Comparison of ENCODE assay signal across 21 cellular contexts in genomic region chr6:36581716-36582115, GRCh38. TPM values are rescaled to one million over a fixed set of nuclear protein-coding genes. Genes with fewer than 3 reads are reported as not detected.
DNase-seq lines count a peak whose midpoint lies in the region; ATAC-seq, FAIRE-seq and TF ChIP-seq lines count a peak whose summit lies in the region.
"Had no signal": no experiment of that assay in that cellular context is flagged by ENCODE, and none has a peak within 500 bp of the region (broad histone marks: within the 10 kb centered on the region; RNA-seq: fewer than 3 reads in every experiment).

No MANE protein-coding gene starts in this region.

- H2AFZ ChIP-seq in IMR-90 (replicated peaks; ENCODE audit: low read length, poor library complexity) (no peak overlapping the region), astrocyte (ENCODE audit: low read depth, low read length) (no peak overlapping the region), neural progenitor cell (replicated peaks) (no peak overlapping the region)

- H4K8ac ChIP-seq in IMR-90 (ENCODE audit: low read depth in 2 of 2, low read length in 2 of 2): no peak overlapping the region

- H3K27me3 Mint-ChIP-seq in astrocyte (ENCODE audit: low read depth, unreplicated experiment) (no peaks in the 10 kb centered on the region), neural progenitor cell (ENCODE audit: insufficient read depth, low read depth) (peaks cover 14% of the 10 kb centered on the region), nephron progenitor cell (ENCODE audit: low read depth, poor library complexity) (peaks cover 6% of the 10 kb centered on the region)
- H3K27me3 Mint-ChIP-seq: B cell had no signal

- peak overlapping the region; percentile 71 for H3K4ac ChIP-seq in IMR-90 (ENCODE audit: low read depth, low read length)

- no peaks in the 10 kb centered on the region for H3K27me3 ChIP-seq in IMR-90 (ENCODE audit: control insufficient read depth, insufficient read depth, low read length)
- no peaks in the 10 kb centered on the region for H3K27me3 ChIP-seq in astrocyte (ENCODE audit: insufficient read depth, low read length)
- H3K27me3 ChIP-seq in neural progenitor cell: no peaks in the 10 kb centered on the region

- H3K23ac ChIP-seq in IMR-90 (ENCODE audit: low read depth, low read length): no peak overlapping the region; the same call in 1 of the 2 replicates

- 0 out of 3 replicates have a peak overlapping the region, but pooled peaks have one; percentile 2 for H2BK15ac ChIP-seq in IMR-90 (ENCODE audit: low read depth, low read length)

- peaks cover 1% of the 10 kb centered on the region for H3K9me3 Mint-ChIP-seq in astrocyte (ENCODE audit: unreplicated experiment)
- no peaks in the 10 kb centered on the region for H3K9me3 Mint-ChIP-seq in neural progenitor cell
- no peaks in the 10 kb centered on the region for H3K9me3 Mint-ChIP-seq in nephron progenitor cell
- H3K9me3 Mint-ChIP-seq: CD8-positive, alpha-beta T cell had no signal

- H3K4me3 ChIP-seq in IMR-90 (ENCODE audit: insufficient read depth, low read depth, low read length) (no peak overlapping the region), astrocyte (ENCODE audit: insufficient read depth, low read depth, low read length) (no peak overlapping the region), neural progenitor cell (no peak overlapping the region)

- no peak overlapping the region for H3K9ac ChIP-seq in IMR-90 (ENCODE audit: low read depth, low read length)
- H3K9ac ChIP-seq in astrocyte (ENCODE audit: low read length): no peak overlapping the region
- no peak overlapping the region for H3K9ac ChIP-seq in neural progenitor cell

- H3K4me2 ChIP-seq in IMR-90 (ENCODE audit: low read depth, low read length) (no peak overlapping the region), astrocyte (ENCODE audit: low read length) (no peak overlapping the region), neural progenitor cell (no peak overlapping the region)

- no peak overlapping the region for H3K4me3 Mint-ChIP-seq in astrocyte (ENCODE audit: unreplicated experiment)
- no peak overlapping the region for H3K4me3 Mint-ChIP-seq in neural progenitor cell
- no peak overlapping the region for H3K4me3 Mint-ChIP-seq in nephron progenitor cell
- H3K4me3 Mint-ChIP-seq: B cell; CD8-positive, alpha-beta T cell had no signal

- in situ Hi-C loops in IMR-90 (cut with MboI; ENCODE audit: low sequenced_read_pairs): no loop called here

- H3K56ac ChIP-seq in IMR-90 (ENCODE audit: extremely low read depth, insufficient read depth, low read length): no peak overlapping the region

- ATAC-seq in IMR-90 (ENCODE audit: low read depth) (no peak), HG03439 (IDR thresholded peaks at IDR 0.05; ENCODE audit: unreplicated experiment) (no peak)
- ATAC-seq: CD8-positive, alpha-beta T cell; HCT116 had no signal

- no peak overlapping the region for H4K5ac ChIP-seq in IMR-90 (ENCODE audit: low read depth, low read length)

- TF ChIP-seq POLR2A in IMR-90 (IDR thresholded peaks at IDR 0.05; ENCODE audit: low read depth, low read length): no peak

- no peak overlapping the region for H3K18ac ChIP-seq in IMR-90 (ENCODE audit: low read depth, low read length)

- no peaks in the 10 kb centered on the region for H4K20me1 ChIP-seq in IMR-90 (ENCODE audit: insufficient read depth, low read length)
- H4K20me1 ChIP-seq in astrocyte (ENCODE audit: insufficient read depth, low read length): no peaks in the 10 kb centered on the region
- H4K20me1 ChIP-seq in neural progenitor cell (ENCODE audit: low read depth): no peaks in the 10 kb centered on the region

- H3K36me3 ChIP-seq in IMR-90 (ENCODE audit: control insufficient read depth, insufficient read depth, low read length) (no peaks in the 10 kb centered on the region), astrocyte (ENCODE audit: insufficient read depth, low read length) (no peaks in the 10 kb centered on the region), neural progenitor cell (no peaks in the 10 kb centered on the region)

- H3K27ac ChIP-seq in IMR-90 (ENCODE audit: insufficient read depth, low read length) (no peak overlapping the region), astrocyte (ENCODE audit: low read depth, low read length) (no peak overlapping the region), neural progenitor cell (no peak overlapping the region)
- H3K27ac ChIP-seq: C4-2B had no signal

- peaks cover 4 to 17% of the 10 kb centered on the region in 2 experiments; a peak in 3 of 4 replicates for H3K79me1 ChIP-seq in IMR-90 (ENCODE audit: low read depth in 1 of 2, low read length in 2 of 2)

- TF ChIP-seq RAD21 in IMR-90 (IDR thresholded peaks at IDR 0.05; ENCODE audit: low read length): no peak

- no peaks in the 10 kb centered on the region for H3K36me3 Mint-ChIP-seq in astrocyte (ENCODE audit: low read depth, unreplicated experiment)
- no peaks in the 10 kb centered on the region for H3K36me3 Mint-ChIP-seq in neural progenitor cell
- no peaks in the 10 kb centered on the region for H3K36me3 Mint-ChIP-seq in nephron progenitor cell (ENCODE audit: low read depth)
- H3K36me3 Mint-ChIP-seq: CD8-positive, alpha-beta T cell had no signal

- no peak overlapping the region for H3K14ac ChIP-seq in IMR-90 (replicated peaks; ENCODE audit: low read depth, low read length)

- TF ChIP-seq CTCF in IMR-90 (conservative IDR thresholded peaks at IDR 0.05; ENCODE audit: low read depth, low read length) (no peak), astrocyte (IDR thresholded peaks at IDR 0.05; ENCODE audit: insufficient read depth, low read depth, low read length) (no peak), neural progenitor cell (IDR thresholded peaks at IDR 0.05) (no peak), nephron progenitor cell (IDR thresholded peaks at IDR 0.05) (no peak)

- H3K4me1 Mint-ChIP-seq in astrocyte (ENCODE audit: low read depth, unreplicated experiment) (peaks cover 23% of the 10 kb centered on the region), neural progenitor cell (peaks cover 24% of the 10 kb centered on the region), nephron progenitor cell (peaks cover 20% of the 10 kb centered on the region)

- peak overlapping the region; percentile 39 for H2BK120ac ChIP-seq in IMR-90 (ENCODE audit: low read depth, low read length)

- BruUV-seq in IMR-90 (replicated peaks; lab: Mats Ljungman, UMichigan): no TSS peak

- no peak overlapping the region; the same call in 1 of the 2 replicates for H2AK5ac ChIP-seq in IMR-90 (ENCODE audit: low read depth, low read length)

- no CpG with 5 or more reads among the region's 4 CpGs for WGBS in IMR-90 (ENCODE audit: extremely low coverage in 2 of 2, insufficient read length in 1 of 2), 2 experiments

- H3F3A ChIP-seq in neural progenitor cell (ENCODE audit: low read depth): peaks cover 21% of the 10 kb centered on the region

- H3K27ac Mint-ChIP-seq in astrocyte (ENCODE audit: unreplicated experiment) (peak overlapping the region; percentile 66), neural progenitor cell (peak overlapping the region; percentile 60), nephron progenitor cell (no peak overlapping the region)
- H3K27ac Mint-ChIP-seq: B cell; CD8-positive, alpha-beta T cell had no signal

- H2BK20ac ChIP-seq in IMR-90 (ENCODE audit: low read depth, low read length): no peak overlapping the region

- dilution Hi-C loops in IMR-90 (cut with HindIII; ENCODE audit: low sequenced_read_pairs, unreplicated experiment): no loop called here

- H3K9me1 ChIP-seq in IMR-90 (ENCODE audit: insufficient read depth, low read length): peaks cover 8% of the 10 kb centered on the region

- 0 out of 2 replicates have a peak overlapping the region, but pooled peaks have one; percentile 5 for H4K91ac ChIP-seq in IMR-90 (ENCODE audit: insufficient read depth, low read depth, low read length)

- H3K79me2 ChIP-seq in astrocyte (ENCODE audit: insufficient read depth, low read length): no peaks in the 10 kb centered on the region
- no peaks in the 10 kb centered on the region for H3K79me2 ChIP-seq in neural progenitor cell (ENCODE audit: low read depth)

- CTCF ChIA-PET in IMR-90 (lab: Yijun Ruan, JAX): interaction anchor here (0.6 to 0.7 kb wide), 2 partner anchors 132 to 1576 kb away, joined by 4 to 6 read pairs; no protein-coding TSS in a partner anchor

- H3K9me3 ChIP-seq in IMR-90 (ENCODE audit: control insufficient read depth, insufficient read depth, low read length) (no peaks in the 10 kb centered on the region), astrocyte (ENCODE audit: insufficient read depth, low read depth, low read length) (no peaks in the 10 kb centered on the region), neural progenitor cell (ENCODE audit: low read depth) (no peaks in the 10 kb centered on the region)
- H3K9me3 ChIP-seq: Caco-2 had no signal

- no peak overlapping the region for H2BK5ac ChIP-seq in IMR-90 (ENCODE audit: low read depth, low read length, poor library complexity, severe bottlenecking)

- POLR2A ChIA-PET in IMR-90 (lab: Charles Lee; ENCODE audit: unreplicated experiment): no interaction called here

- no peak for FAIRE-seq in astrocyte (lab: Jason Lieb, UNC)
- FAIRE-seq: GM12891, HTR-8/SVneo, RCC 7860 had no signal

- H3K4me1 ChIP-seq in IMR-90 (ENCODE audit: control insufficient read depth, insufficient read depth, low read length) (peaks cover 13% of the 10 kb centered on the region), astrocyte (ENCODE audit: insufficient read depth, low read length) (peaks cover 32% of the 10 kb centered on the region), neural progenitor cell (peaks cover 8% of the 10 kb centered on the region)

- intact Hi-C loops in IMR-90 (cut with micrococcal nuclease): no loop called here

- no peak overlapping the region for H2AK9ac ChIP-seq in IMR-90 (replicated peaks; ENCODE audit: low read depth, low read length, poor library complexity)

- DNase-seq in IMR-90: no peak
- DNase-seq in astrocyte (ENCODE audit: low read depth): no peak
- DNase-seq in neural progenitor cell (ENCODE audit: low spot score): no peak
- DNase-seq in NK-92 treated with Interleukin-12 subunit alpha and Interleukin-12 subunit beta, amount 100 ng/mL, for 24 hours (lab: John Stamatoyannopoulos, UW): no peak
- no peak for DNase-seq in nephron progenitor cell
- no peak for DNase-seq in RPMI8226
- DNase-seq: Caco-2; CD8-positive, alpha-beta T cell; DMS 273 treated with DMSO at 0.1 percent for 48 hours; DMS79; GF-D8; KBM-7; NCI-H2029; NCI-H69 had no signal

TF ChIP-seq in IMR-90, 13 proteins besides CTCF, POLR2A, EP300 and RAD21 (continues in another document):
- TF ChIP-seq NFE2L2 (IDR thresholded peaks at IDR 0.05; ENCODE audit: low read depth, low read length) (no peak), RFX5 (IDR thresholded peaks at IDR 0.05; ENCODE audit: low read depth, low read length) (no peak)

RNA-seq across cellular contexts. Expression of gene SRSF3, which starts 12.4 kb away (rescaled TPM):
- total RNA-seq in IMR-90 (2012; rRNA removed): 237 and 256 TPM in 2 replicates
- polyA plus RNA-seq in IMR-90 (2012; rRNA removed): 297 and 394 TPM in 2 replicates
- 52.5 and 172 TPM in 2 replicates for polyA plus RNA-seq in IMR-90 (2012; cell fraction: cytosol; rRNA removed)
- polyA plus RNA-seq in IMR-90 (2012; cell fraction: nucleus; rRNA removed; ENCODE audit: low replicate concordance): 113 and 275 TPM in 2 replicates
- 237 and 260 TPM in 2 replicates for total RNA-seq in astrocyte
- total RNA-seq in neural progenitor cell (ENCODE audit: low replicate concordance): 267 and 297 TPM in 2 replicates

RNA-seq across cellular contexts. Expression of gene STK38, which starts 34.4 kb away (rescaled TPM):
- total RNA-seq in IMR-90 (2012; rRNA removed) (9.7 and 10.6 TPM in 2 replicates), astrocyte (53.9 and 54.1 TPM in 2 replicates), neural progenitor cell (ENCODE audit: low replicate concordance) (26.1 and 31.9 TPM in 2 replicates)
- 14.6 and 19.7 TPM in 2 replicates for polyA plus RNA-seq in IMR-90 (2012; rRNA removed)
- 4.8 and 5.6 TPM in 2 replicates for polyA plus RNA-seq in IMR-90 (2012; cell fraction: cytosol; rRNA removed)
- polyA plus RNA-seq in IMR-90 (2012; cell fraction: nucleus; rRNA removed; ENCODE audit: low replicate concordance): 7.4 and 39.5 TPM in 2 replicates
